25 cellular contexts compared by ENCODE assay signal in genomic region chr18:78506031-78506461, GRCh38.
DNase-seq lines count a peak whose midpoint lies in the region; ATAC-seq, FAIRE-seq and TF ChIP-seq lines count a peak whose summit lies in the region.
"Had no signal": no experiment of that assay in that cellular context is flagged by ENCODE, and none has a peak within 500 bp of the region (broad histone marks: within the 10 kb centered on the region; RNA-seq: fewer than 3 reads in every experiment).

No MANE protein-coding gene starts in this region.

- H3K9me3 ChIP-seq in astrocyte (ENCODE audit: insufficient read depth, low read depth, low read length): peaks cover 4% of the 10 kb centered on the region
- H3K9me3 ChIP-seq: pancreas, vagina had no signal

- no peaks in the 10 kb centered on the region for H3K36me3 ChIP-seq in astrocyte (ENCODE audit: insufficient read depth, low read length)
- H3K36me3 ChIP-seq: cardiac muscle cell, pancreas, Peyer's patch, vagina had no signal

- no peak overlapping the region for H3K9ac ChIP-seq in astrocyte (ENCODE audit: low read length)

- H3K27ac Mint-ChIP-seq in astrocyte (ENCODE audit: unreplicated experiment) (no peak overlapping the region), neural crest cell (ENCODE audit: unreplicated experiment) (peak overlapping the region; percentile 99)
- H3K27ac Mint-ChIP-seq in stimulated activated naive CD8-positive, alpha-beta T cell treated with anti-CD3 and anti-CD28 coated beads, Interleukin-15, amount 100 ng/mL, for 72 hours: no peak overlapping the region
- H3K27ac Mint-ChIP-seq: activated naive CD8-positive, alpha-beta T cell; effector memory CD8-positive, alpha-beta T cell; immature natural killer cell; memory B cell; stimulated activated naive CD8-positive, alpha-beta T cell treated with anti-CD3 and anti-CD28 coated beads, Interleukin-15, Interleukin-2, amounts not matched to agents 100 ng/mL and 50 ng/mL, for 24 hours had no signal

- no peak for ATAC-seq in stimulated activated naive CD8-positive, alpha-beta T cell treated with anti-CD3 and anti-CD28 coated beads, Interleukin-15, amount 100 ng/mL, for 72 hours
- ATAC-seq in GM19455 (IDR thresholded peaks at IDR 0.05; ENCODE audit: unreplicated experiment) (no peak), HG02759 (IDR thresholded peaks at IDR 0.05; ENCODE audit: unreplicated experiment) (no peak)
- ATAC-seq: effector memory CD8-positive, alpha-beta T cell; pancreas had no signal

- H3K36me3 Mint-ChIP-seq in astrocyte (ENCODE audit: low read depth, unreplicated experiment) (no peaks in the 10 kb centered on the region), neural crest cell (ENCODE audit: low read depth) (peaks cover 4% of the 10 kb centered on the region)
- H3K36me3 Mint-ChIP-seq: activated naive CD8-positive, alpha-beta T cell; immature natural killer cell; memory B cell had no signal

- H3K9me3 Mint-ChIP-seq in astrocyte (ENCODE audit: unreplicated experiment) (peaks cover 27% of the 10 kb centered on the region), neural crest cell (no peaks in the 10 kb centered on the region)
- peaks cover 7 to 23% of the 10 kb centered on the region in 2 donors for H3K9me3 Mint-ChIP-seq in stimulated activated naive CD8-positive, alpha-beta T cell treated with anti-CD3 and anti-CD28 coated beads, Interleukin-15, amount 100 ng/mL, for 72 hours
- H3K9me3 Mint-ChIP-seq: effector memory CD8-positive, alpha-beta T cell; stimulated activated naive CD8-positive, alpha-beta T cell treated with anti-CD3 and anti-CD28 coated beads, Interleukin-15, Interleukin-2, amounts not matched to agents 100 ng/mL and 50 ng/mL, for 24 hours had no signal

- H3K4me3 Mint-ChIP-seq in astrocyte (ENCODE audit: unreplicated experiment) (no peak overlapping the region), neural crest cell (peak overlapping the region; percentile 68)
- H3K4me3 Mint-ChIP-seq in stimulated activated naive CD8-positive, alpha-beta T cell treated with anti-CD3 and anti-CD28 coated beads, Interleukin-15, amount 100 ng/mL, for 72 hours: no peak overlapping the region
- H3K4me3 Mint-ChIP-seq: activated naive CD8-positive, alpha-beta T cell; effector memory CD8-positive, alpha-beta T cell; immature natural killer cell; memory B cell; stimulated activated naive CD8-positive, alpha-beta T cell treated with anti-CD3 and anti-CD28 coated beads, Interleukin-15, Interleukin-2, amounts not matched to agents 100 ng/mL and 50 ng/mL, for 24 hours had no signal

- H3K27me3 Mint-ChIP-seq in astrocyte (ENCODE audit: low read depth, unreplicated experiment) (no peaks in the 10 kb centered on the region), neural crest cell (ENCODE audit: low read depth) (no peaks in the 10 kb centered on the region)
- no peaks in the 10 kb centered on the region for H3K27me3 Mint-ChIP-seq in stimulated activated naive CD8-positive, alpha-beta T cell treated with anti-CD3 and anti-CD28 coated beads, Interleukin-15, amount 100 ng/mL, for 72 hours
- H3K27me3 Mint-ChIP-seq: activated naive CD8-positive, alpha-beta T cell; stimulated activated naive CD8-positive, alpha-beta T cell treated with anti-CD3 and anti-CD28 coated beads, Interleukin-15, Interleukin-2, amounts not matched to agents 100 ng/mL and 50 ng/mL, for 24 hours had no signal

- H3K79me2 ChIP-seq in astrocyte (ENCODE audit: insufficient read depth, low read length): no peaks in the 10 kb centered on the region

- H3K4me1 Mint-ChIP-seq in astrocyte (ENCODE audit: low read depth, unreplicated experiment) (no peaks in the 10 kb centered on the region), neural crest cell (peaks cover 37% of the 10 kb centered on the region)
- H3K4me1 Mint-ChIP-seq in stimulated activated naive CD8-positive, alpha-beta T cell treated with anti-CD3 and anti-CD28 coated beads, Interleukin-15, amount 100 ng/mL, for 72 hours: no peaks in the 10 kb centered on the region
- H3K4me1 Mint-ChIP-seq: immature natural killer cell, memory B cell had no signal

- H3K4me3 ChIP-seq in astrocyte (ENCODE audit: insufficient read depth, low read depth, low read length): no peak overlapping the region
- H3K4me3 ChIP-seq: cardiac muscle cell, pancreas, Peyer's patch, vagina had no signal

- no peak for FAIRE-seq in astrocyte (lab: Jason Lieb, UNC)
- FAIRE-seq: A204.1, pancreas, TTC549 had no signal

- TF ChIP-seq CTCF in astrocyte (IDR thresholded peaks at IDR 0.05; ENCODE audit: insufficient read depth, low read depth, low read length) (no peak), neural crest cell (conservative IDR thresholded peaks at IDR 0.05) (no peak)

- peak overlapping the region; percentile 47 for H2AFZ ChIP-seq in astrocyte (ENCODE audit: low read depth, low read length)

- no peaks in the 10 kb centered on the region for H3K4me1 ChIP-seq in astrocyte (ENCODE audit: insufficient read depth, low read length)
- H3K4me1 ChIP-seq: pancreas, Peyer's patch, vagina had no signal

- peak overlapping the region; percentile 54 for H3K4me2 ChIP-seq in astrocyte (ENCODE audit: low read length)

- DNase-seq in C1 segment of cervical spinal cord (lab: John Stamatoyannopoulos, UW) (peak in 11 of 14 donors; percentile 8 to 62 (median 25)), astrocyte (ENCODE audit: low read depth) (no peak), iPS DF 19.7 (ENCODE audit: low read depth, low spot score) (peak; percentile 0), neural crest cell (ENCODE audit: low read depth, low spot score) (peak; percentile 70), DMS153 (lab: John Stamatoyannopoulos, UW) (no peak)
- DNase-seq in stimulated activated naive CD8-positive, alpha-beta T cell treated with anti-CD3 and anti-CD28 coated beads, Interleukin-15, amount 100 ng/mL, for 72 hours: no peak
- DNase-seq: activated T-cell treated with anti-CD3 and anti-CD28 coated beads, Interleukin-2, amount 50 U/mL, for 48 hours; DND-41; effector memory CD8-positive, alpha-beta T cell; immature natural killer cell; KBM-7; NCI-H1092; Peyer's patch had no signal

- H3K27me3 ChIP-seq in astrocyte (ENCODE audit: insufficient read depth, low read length): no peaks in the 10 kb centered on the region
- H3K27me3 ChIP-seq: cardiac muscle cell, pancreas, Peyer's patch, vagina had no signal

- H4K20me1 ChIP-seq in astrocyte (ENCODE audit: insufficient read depth, low read length): no peaks in the 10 kb centered on the region

- no peak overlapping the region for H3K27ac ChIP-seq in astrocyte (ENCODE audit: low read depth, low read length)
- H3K27ac ChIP-seq: C4-2B, cardiac muscle cell, HL-60, pancreas, Peyer's patch, vagina had no signal

Comparison
In these comparisons a context has a peak if more than half of its experiments do, and no peak if none do; other contexts are left out.
1. DNase-seq: peak in C1 segment of cervical spinal cord (11 of 14), iPS DF 19.7 (single experiment) and neural crest cell (single experiment); none in astrocyte (single experiment), stimulated activated naive CD8-positive, alpha-beta T cell treated with anti-CD3 and anti-CD28 coated beads, Interleukin-15, amount 100 ng/mL, for 72 hours (0 of 2) and DMS153 (single experiment).